ENCODE assay signal across 9 cellular contexts in the genomic region with DNA sequence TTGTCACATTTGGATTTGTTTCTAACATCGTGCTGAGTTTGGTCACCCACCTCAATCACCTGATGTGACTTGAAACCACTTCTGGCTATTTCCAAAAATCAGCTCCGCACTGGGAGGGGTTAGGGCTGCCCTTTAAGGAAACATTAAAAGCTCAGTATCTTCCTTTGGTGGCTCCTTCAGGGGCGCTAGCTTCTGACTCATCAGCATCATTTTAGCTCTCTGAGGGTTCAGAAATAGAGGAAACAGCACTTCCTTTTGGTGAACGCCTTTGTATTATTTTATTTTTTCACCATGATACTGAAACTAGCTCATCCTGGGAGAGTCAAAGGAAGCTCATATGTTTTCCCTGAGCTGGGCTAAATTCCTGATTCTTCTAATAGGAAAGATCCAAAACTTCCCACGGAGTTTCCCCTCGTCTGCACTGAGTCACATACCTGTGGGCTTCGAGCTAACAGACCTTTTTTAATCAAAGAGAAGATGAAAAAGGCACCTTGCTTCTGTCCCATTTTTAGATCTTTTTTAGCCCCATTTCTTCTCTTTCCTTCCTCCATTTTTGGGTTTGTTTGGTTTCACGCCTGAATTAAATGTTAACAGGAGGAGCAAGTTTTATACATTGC. TPM values are rescaled to one million over a fixed set of nuclear protein-coding genes. Genes with fewer than 3 reads are reported as not detected.
A peak's percentile ranks its signal among the peaks of the same experiment; 100 is the strongest.
DNase-seq lines count a peak whose midpoint lies in the region; ATAC-seq and TF ChIP-seq lines count a peak whose summit lies in the region.
"Had no signal": no experiment of that assay in that cellular context is flagged by ENCODE, and none has a peak within 500 bp of the region (broad histone marks: within the 10 kb centered on the region; RNA-seq: fewer than 3 reads in every experiment).

No MANE protein-coding gene starts in this region.

- H3K4me1 ChIP-seq in RWPE2 (ENCODE audit: insufficient read depth, poor library complexity, severe bottlenecking) (peaks cover 8% of the 10 kb centered on the region), esophagus muscularis mucosa (peaks cover 0 to 17% (median 7%) of the 10 kb centered on the region in 4 donors), SJCRH30 (peaks cover 3% of the 10 kb centered on the region; the same call in 1 of the 2 replicates)
- peaks cover 6 to 10% of the 10 kb centered on the region in 2 donors for H3K4me1 ChIP-seq in naive thymus-derived CD4-positive, alpha-beta T cell (ENCODE audit: control insufficient read depth in 2 of 2, insufficient read depth in 2 of 2, low read length in 2 of 2)

- no peaks in the 10 kb centered on the region for H3K27me3 ChIP-seq in RWPE2 (ENCODE audit: insufficient read depth, poor library complexity, severe bottlenecking)
- H3K27me3 ChIP-seq in naive thymus-derived CD4-positive, alpha-beta T cell (ENCODE audit: control insufficient read depth in 2 of 2, insufficient read depth in 2 of 2, low read length in 2 of 2), result no peaks in the 10 kb centered on the region
- peaks cover 0 to 17% (median 0%) of the 10 kb centered on the region in 4 donors for H3K27me3 ChIP-seq in esophagus muscularis mucosa
- H3K27me3 ChIP-seq in SJCRH30, result no peaks in the 10 kb centered on the region

- TF ChIP-seq EP300 in esophagus muscularis mucosa (IDR thresholded peaks at IDR 0.05), result no peak

- POLR2A ChIA-PET in naive thymus-derived CD4-positive, alpha-beta T cell (lab: Charles Lee), result no interaction called here

- peak overlapping the region in 4 of 10 donors; percentile 16 to 67 (median 31) for H3K4me3 Mint-ChIP-seq in naive thymus-derived CD4-positive, alpha-beta T cell
- H3K4me3 Mint-ChIP-seq: CD4-positive, alpha-beta T cell had no signal

- no peak for TF ChIP-seq POLR2A in esophagus muscularis mucosa (IDR thresholded peaks at IDR 0.05; ENCODE audit: low read depth)

- H3K27ac ChIP-seq in RWPE2 (ENCODE audit: poor library complexity, severe bottlenecking) (no peak overlapping the region), esophagus muscularis mucosa (replicated peaks in 1 of 4) (no peak overlapping the region), SJCRH30 (no peak overlapping the region)
- no peak overlapping the region for H3K27ac ChIP-seq in naive thymus-derived CD4-positive, alpha-beta T cell (ENCODE audit: low read depth, low read length)

- peaks cover 8 to 33% (median 16%) of the 10 kb centered on the region in 7 donors for H3K4me1 Mint-ChIP-seq in naive thymus-derived CD4-positive, alpha-beta T cell

- peaks cover 6 to 9% of the 10 kb centered on the region in 2 donors for H3K9me3 Mint-ChIP-seq in activated naive CD4-positive, alpha-beta T cell treated with anti-CD3 and anti-CD28 coated beads, Interleukin-2, amount 50 U/mL, for 72 hours
- peaks cover 0 to 11% (median 6%) of the 10 kb centered on the region in 11 donors for H3K9me3 Mint-ChIP-seq in naive thymus-derived CD4-positive, alpha-beta T cell

- WGBS in esophagus muscularis mucosa, result 51% methylated on average over 8 of the region's 8 CpGs

- peak; percentile 80 to 83 for ATAC-seq in activated naive CD4-positive, alpha-beta T cell treated with anti-CD3 and anti-CD28 coated beads, Interleukin-2, amount 50 U/mL, for 72 hours
- peak; percentile 89 for ATAC-seq in HG02938 (IDR thresholded peaks at IDR 0.05; ENCODE audit: unreplicated experiment)
- ATAC-seq in RWPE2 (ENCODE audit: low read depth), result peak; percentile 28; the same call in 1 of the 3 replicates
- peak; percentile 86 for ATAC-seq in naive thymus-derived CD4-positive, alpha-beta T cell
- ATAC-seq in sciatic nerve, result no peak

- H3K27ac Mint-ChIP-seq in activated naive CD4-positive, alpha-beta T cell treated with anti-CD3 and anti-CD28 coated beads, Interleukin-2, amount 50 U/mL, for 72 hours, result no peak overlapping the region
- peak overlapping the region in 8 of 9 donors; percentile 4 to 85 (median 30) for H3K27ac Mint-ChIP-seq in naive thymus-derived CD4-positive, alpha-beta T cell
- H3K27ac Mint-ChIP-seq: CD4-positive, alpha-beta T cell had no signal

- peaks cover 13% of the 10 kb centered on the region in 2 donors for H3K36me3 Mint-ChIP-seq in activated naive CD4-positive, alpha-beta T cell treated with anti-CD3 and anti-CD28 coated beads, Interleukin-2, amount 50 U/mL, for 72 hours
- H3K36me3 Mint-ChIP-seq in naive thymus-derived CD4-positive, alpha-beta T cell, result peaks cover 0 to 10% (median 4%) of the 10 kb centered on the region in 5 donors

- H3K27me3 Mint-ChIP-seq in naive thymus-derived CD4-positive, alpha-beta T cell, result peaks cover 0 to 5% (median 0%) of the 10 kb centered on the region in 5 donors
- H3K27me3 Mint-ChIP-seq: CD4-positive, alpha-beta T cell had no signal

- TF ChIP-seq CTCF in RWPE2 (IDR thresholded peaks at IDR 0.05; ENCODE audit: poor library complexity, severe bottlenecking) (no peak), esophagus muscularis mucosa (IDR thresholded peaks at IDR 0.05) (no peak)

- CTCF ChIA-PET in naive thymus-derived CD4-positive, alpha-beta T cell (lab: Charles Lee), result interaction anchor here (0.6 to 1.3 kb wide), 3 partner anchors 37 to 206 kb away, joined by 3 to 5 read pairs (median 3); no protein-coding TSS in a partner anchor

- intact Hi-C loops in naive thymus-derived CD4-positive, alpha-beta T cell (cut with micrococcal nuclease), result loop anchor here in 1 of 2 donors (2.0 kb wide), 1 partner anchor 205 kb away; no protein-coding TSS in a partner anchor
- intact Hi-C loops in sciatic nerve (cut with DNase I), result no loop called here
- intact Hi-C loops in esophagus muscularis mucosa (cut with DNase I), result no loop called here

- DNase-seq in activated naive CD4-positive, alpha-beta T cell treated with anti-CD3 and anti-CD28 coated beads, Interleukin-2, amount 50 U/mL, for 72 hours (ENCODE audit: low spot score in 2 of 2), result no peak
- DNase-seq in activated naive CD4-positive, alpha-beta T cell (lab: John Stamatoyannopoulos, UW), result no peak
- DNase-seq in RWPE2 (ENCODE audit: low spot score), result no peak
- peak in 1 of 9 donors; percentile 2 for DNase-seq in naive thymus-derived CD4-positive, alpha-beta T cell
- no peak for DNase-seq in sciatic nerve (ENCODE audit: low spot score)
- no peak for DNase-seq in esophagus muscularis mucosa (ENCODE audit: extremely low spot score)
- DNase-seq in SJCRH30, result no peak

- H3K4me3 ChIP-seq in RWPE2 (ENCODE audit: severe bottlenecking) (no peak overlapping the region), esophagus muscularis mucosa (no peak overlapping the region), SJCRH30 (no peak overlapping the region)
- no peak overlapping the region for H3K4me3 ChIP-seq in naive thymus-derived CD4-positive, alpha-beta T cell (ENCODE audit: low read length)

- no peaks in the 10 kb centered on the region for H3K36me3 ChIP-seq in RWPE2 (ENCODE audit: low read depth)
- no peaks in the 10 kb centered on the region for H3K36me3 ChIP-seq in naive thymus-derived CD4-positive, alpha-beta T cell (ENCODE audit: control insufficient read depth in 2 of 3, insufficient read depth in 3 of 3, low read length in 3 of 3)
- H3K36me3 ChIP-seq in esophagus muscularis mucosa, result no peaks in the 10 kb centered on the region
- H3K36me3 ChIP-seq in SJCRH30, result no peaks in the 10 kb centered on the region

- H3K9me3 ChIP-seq in RWPE2 (ENCODE audit: severe bottlenecking) (no peaks in the 10 kb centered on the region), esophagus muscularis mucosa (no peaks in the 10 kb centered on the region), SJCRH30 (replicated peaks) (no peaks in the 10 kb centered on the region; the same call in 1 of the 2 replicates)
- peaks cover 0 to 5% (median 0%) of the 10 kb centered on the region in 3 experiments for H3K9me3 ChIP-seq in naive thymus-derived CD4-positive, alpha-beta T cell (ENCODE audit: control insufficient read depth in 2 of 3, low read length in 3 of 3)

RNA-seq across cellular contexts. Expression of a gene that starts 48.2 kb away (rescaled TPM):
- total RNA-seq in activated naive CD4-positive, alpha-beta T cell treated with anti-CD3 and anti-CD28 coated beads, Interleukin-2, amount 50 U/mL, for 72 hours, result under 1 TPM in 1 of 2 donors, not detected in 1; 0.18 TPM
- 1 to 10 TPM in 2 of 5 experiments, under 1 TPM in 3; 0.32 to 2.6 (median 0.61) TPM for total RNA-seq in naive thymus-derived CD4-positive, alpha-beta T cell
- 1 to 10 TPM; 1.4 to 1.9 TPM for polyA plus RNA-seq in naive thymus-derived CD4-positive, alpha-beta T cell
- total RNA-seq in sciatic nerve (0.94 TPM), esophagus muscularis mucosa (1 to 10 TPM in 2 of 4 donors, under 1 TPM in 2; 0.63 to 1.7 (median 1.1) TPM)
- total RNA-seq in SJCRH30 (2014; rRNA removed; shearing (Covaris generic)), result 0.14 TPM in 1 of 2 replicates, not detected in the other

Comparison
In these comparisons a context has a peak if more than half of its experiments do, and no peak if none do; other contexts are left out.
1. H3K27ac Mint-ChIP-seq: peak in naive thymus-derived CD4-positive, alpha-beta T cell (8 of 9); none in activated naive CD4-positive, alpha-beta T cell treated with anti-CD3 and anti-CD28 coated beads, Interleukin-2, amount 50 U/mL, for 72 hours (0 of 2).